1 cellular context compared by ENCODE assay signal in the genomic region with DNA sequence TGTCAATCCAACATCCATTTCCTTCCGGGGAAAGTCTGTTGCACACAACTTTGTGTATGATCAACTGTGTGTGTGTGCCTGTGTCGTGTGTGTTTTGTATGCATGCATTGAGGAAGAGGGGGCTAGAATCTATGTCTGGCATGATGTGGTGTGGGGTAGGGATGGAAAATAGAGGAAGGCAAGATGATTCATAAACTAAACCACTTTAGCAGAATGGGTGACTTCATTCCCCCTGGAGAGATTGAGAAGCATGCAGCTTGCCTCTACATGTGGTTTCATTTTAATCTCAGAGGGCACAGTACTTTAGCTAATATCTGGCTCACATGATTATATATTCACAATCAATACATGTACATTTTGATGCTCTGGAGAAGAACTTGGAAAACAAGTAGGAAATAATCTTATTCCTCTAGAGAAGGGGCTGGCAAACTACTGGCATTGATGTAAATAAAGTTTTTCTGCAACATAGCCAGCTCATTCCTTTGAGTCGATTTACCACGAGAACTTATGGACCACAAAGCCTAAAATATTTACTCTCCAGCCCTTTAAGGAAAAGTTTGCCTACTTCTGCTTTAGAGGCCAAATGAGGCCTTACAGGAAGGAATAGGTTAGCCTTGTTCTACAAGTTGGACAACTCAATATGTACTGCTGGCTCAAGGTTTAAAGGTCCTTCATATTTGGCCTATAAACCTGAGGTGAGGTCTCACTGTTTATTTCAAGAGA.
TF ChIP-seq lines count a peak whose summit lies in the region.

No MANE protein-coding gene starts in this region.

TF ChIP-seq in SK-N-SH treated with all-trans-retinoic acid at 6 μM for 48 hours, 23 proteins besides CTCF, POLR2A, EP300 and RAD21 (continued from another document):
- TF ChIP-seq, protein P1, sequence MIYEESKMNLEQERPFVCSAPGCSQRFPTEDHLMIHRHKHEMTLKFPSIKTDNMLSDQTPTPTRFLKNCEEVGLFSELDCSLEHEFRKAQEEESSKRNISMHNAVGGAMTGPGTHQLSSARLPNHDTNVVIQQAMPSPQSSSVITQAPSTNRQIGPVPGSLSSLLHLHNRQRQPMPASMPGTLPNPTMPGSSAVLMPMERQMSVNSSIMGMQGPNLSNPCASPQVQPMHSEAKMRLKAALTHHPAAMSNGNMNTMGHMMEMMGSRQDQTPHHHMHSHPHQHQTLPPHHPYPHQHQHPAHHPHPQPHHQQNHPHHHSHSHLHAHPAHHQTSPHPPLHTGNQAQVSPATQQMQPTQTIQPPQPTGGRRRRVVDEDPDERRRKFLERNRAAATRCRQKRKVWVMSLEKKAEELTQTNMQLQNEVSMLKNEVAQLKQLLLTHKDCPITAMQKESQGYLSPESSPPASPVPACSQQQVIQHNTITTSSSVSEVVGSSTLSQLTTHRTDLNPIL (CRISPR knock-in tag; IDR thresholded peaks at IDR 0.05; ENCODE audit: low read depth) = no peak
- no peak for TF ChIP-seq OSR1 (CRISPR knock-in tag; IDR thresholded peaks at IDR 0.05)
- TF ChIP-seq GLIS3 (CRISPR knock-in tag; IDR thresholded peaks at IDR 0.05) = no peak
- no peak for TF ChIP-seq RARB (CRISPR knock-in tag; IDR thresholded peaks at IDR 0.05)
- TF ChIP-seq, protein P2, sequence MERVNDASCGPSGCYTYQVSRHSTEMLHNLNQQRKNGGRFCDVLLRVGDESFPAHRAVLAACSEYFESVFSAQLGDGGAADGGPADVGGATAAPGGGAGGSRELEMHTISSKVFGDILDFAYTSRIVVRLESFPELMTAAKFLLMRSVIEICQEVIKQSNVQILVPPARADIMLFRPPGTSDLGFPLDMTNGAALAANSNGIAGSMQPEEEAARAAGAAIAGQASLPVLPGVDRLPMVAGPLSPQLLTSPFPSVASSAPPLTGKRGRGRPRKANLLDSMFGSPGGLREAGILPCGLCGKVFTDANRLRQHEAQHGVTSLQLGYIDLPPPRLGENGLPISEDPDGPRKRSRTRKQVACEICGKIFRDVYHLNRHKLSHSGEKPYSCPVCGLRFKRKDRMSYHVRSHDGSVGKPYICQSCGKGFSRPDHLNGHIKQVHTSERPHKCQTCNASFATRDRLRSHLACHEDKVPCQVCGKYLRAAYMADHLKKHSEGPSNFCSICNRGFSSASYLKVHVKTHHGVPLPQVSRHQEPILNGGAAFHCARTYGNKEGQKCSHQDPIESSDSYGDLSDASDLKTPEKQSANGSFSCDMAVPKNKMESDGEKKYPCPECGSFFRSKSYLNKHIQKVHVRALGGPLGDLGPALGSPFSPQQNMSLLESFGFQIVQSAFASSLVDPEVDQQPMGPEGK (CRISPR knock-in tag; IDR thresholded peaks at IDR 0.05; ENCODE audit: borderline replicate concordance) = no peak
